ENCODE assay signal across 2 cellular contexts in genomic region chr15:62269504-62269903, GRCh38.
TF ChIP-seq lines count a peak whose summit lies in the region.

No MANE protein-coding gene starts in this region.

TF ChIP-seq in A549, 52 proteins besides CTCF, POLR2A, EP300 and RAD21 (continued from another document):
- TF ChIP-seq HMGXB4 (CRISPR knock-in tag; IDR thresholded peaks at IDR 0.05; ENCODE audit: borderline replicate concordance) (no peak), KDM5A (IDR thresholded peaks at IDR 0.05) (no peak), NPAS2 (CRISPR knock-in tag; IDR thresholded peaks at IDR 0.05; ENCODE audit: borderline replicate concordance) (no peak), FOXS1 (CRISPR knock-in tag; IDR thresholded peaks at IDR 0.05) (no peak)

TF ChIP-seq in GM23338, 12 proteins besides CTCF, POLR2A, EP300 and RAD21 (continued from another document):
- TF ChIP-seq REST (IDR thresholded peaks at IDR 0.05; ENCODE audit: unreplicated experiment): no peak
- TF ChIP-seq JUNB (IDR thresholded peaks at IDR 0.05; ENCODE audit: unreplicated experiment): no peak
- no peak for TF ChIP-seq ZNF114 (CRISPR knock-in tag; IDR thresholded peaks at IDR 0.05)
- no peak for TF ChIP-seq EZH2phosphoT487 (IDR thresholded peaks at IDR 0.05; ENCODE audit: unreplicated experiment)
- TF ChIP-seq ZNF331 (CRISPR knock-in tag; IDR thresholded peaks at IDR 0.05; ENCODE audit: low read depth): no peak
- no peak for TF ChIP-seq ETS1 (IDR thresholded peaks at IDR 0.05)
- no peak for TF ChIP-seq POLR2AphosphoS5 (IDR thresholded peaks at IDR 0.05; ENCODE audit: low read depth)
- TF ChIP-seq ZNF462 (CRISPR knock-in tag; IDR thresholded peaks at IDR 0.05): no peak
- no peak for TF ChIP-seq STAT1 (IDR thresholded peaks at IDR 0.05; ENCODE audit: unreplicated experiment)
